ENCODE assay signal across 10 cellular contexts in the genomic region with DNA sequence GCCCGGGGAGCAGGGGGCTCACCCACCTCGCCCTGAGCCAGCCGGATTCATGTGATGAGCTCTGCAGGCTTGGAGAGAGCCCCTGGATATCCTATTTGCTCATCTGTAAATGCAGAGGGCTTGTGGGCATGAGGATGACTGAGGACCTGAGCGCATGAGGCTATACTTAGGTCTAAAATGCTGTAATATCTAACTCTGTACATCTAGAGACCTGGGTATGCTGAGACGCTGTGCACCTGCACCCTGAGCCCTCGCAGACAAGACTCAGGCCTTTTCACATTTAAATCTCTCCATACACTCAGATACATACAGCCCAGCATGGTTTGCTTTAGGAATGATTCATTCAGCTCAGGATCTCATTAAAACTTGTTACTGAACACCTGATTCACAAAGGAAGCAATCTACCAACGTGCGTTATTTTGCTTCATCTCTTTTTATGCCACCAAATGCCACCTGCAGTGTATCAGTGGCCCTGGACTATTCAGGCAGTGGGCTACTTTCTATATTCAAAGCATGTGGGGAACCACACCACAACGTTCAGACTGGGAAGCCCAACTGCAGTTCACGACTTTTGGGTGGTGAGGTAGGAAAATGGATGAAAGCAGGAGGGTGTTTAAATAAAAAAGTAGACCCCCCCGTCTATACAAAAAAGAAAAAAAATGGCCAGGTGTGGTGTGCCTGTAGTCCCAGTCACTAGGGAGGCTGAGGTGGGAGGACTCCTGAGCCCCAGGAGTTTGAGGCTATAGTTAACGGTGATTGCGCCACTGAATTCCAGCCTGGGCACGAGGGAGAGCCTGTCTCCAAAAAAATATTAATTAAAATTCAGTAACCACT. TPM values are rescaled to one million over a fixed set of nuclear protein-coding genes. Genes with fewer than 3 reads are reported as not detected.
A peak's percentile ranks its signal among the peaks of the same experiment; 100 is the strongest.
DNase-seq lines count a peak whose midpoint lies in the region; ATAC-seq and TF ChIP-seq lines count a peak whose summit lies in the region.
"Had no signal": no experiment of that assay in that cellular context is flagged by ENCODE, and none has a peak within 500 bp of the region (broad histone marks: within the 10 kb centered on the region; RNA-seq: fewer than 3 reads in every experiment).

No MANE protein-coding gene starts in this region.

- H3K27ac ChIP-seq in A673 (ENCODE audit: low read depth, low read length, poor library complexity, severe bottlenecking): peak overlapping the region; percentile 31
- H3K27ac ChIP-seq in Panc1 (ENCODE audit: low read length): peak overlapping the region; percentile 25; the same call in 1 of the 2 replicates
- H3K27ac ChIP-seq in esophagus muscularis mucosa (replicated peaks in 1 of 4): no peak overlapping the region

- BruUV-seq in A673 (replicated peaks; lab: Mats Ljungman, UMichigan): no TSS peak
- no TSS peak for BruUV-seq in Panc1 (replicated peaks; lab: Mats Ljungman, UMichigan)

- TF ChIP-seq CTCF in A673 (conservative IDR thresholded peaks at IDR 0.05; ENCODE audit: low read depth, low read length) (no peak), Panc1 (IDR thresholded peaks at IDR 0.05) (no peak), esophagus muscularis mucosa (IDR thresholded peaks at IDR 0.05) (no peak)

- no peak for DNase-seq in A673 (ENCODE audit: low spot score)
- DNase-seq in Panc1 (ENCODE audit: low read depth, low spot score): no peak
- no peak for DNase-seq in left colon
- no peak for DNase-seq in NCI-H82 (lab: John Stamatoyannopoulos, UW)
- no peak for DNase-seq in globus pallidus (ENCODE audit: low spot score)
- DNase-seq in esophagus muscularis mucosa (ENCODE audit: extremely low spot score): no peak
- DNase-seq: activated CD8-positive, alpha-beta memory T cell treated with anti-CD3 and anti-CD28 coated beads, Interleukin-2, amount 50 U/mL, for 48 hours; NCI-H2227 treated with DMSO at 0.1 percent for 48 hours had no signal

- H3K27me3 ChIP-seq in A673 (replicated peaks; ENCODE audit: insufficient read depth, low read depth, low read length, poor library complexity): no peaks in the 10 kb centered on the region
- H3K27me3 ChIP-seq in Panc1 (ENCODE audit: control insufficient read depth, insufficient read depth, low read length): no peaks in the 10 kb centered on the region
- H3K27me3 ChIP-seq in esophagus muscularis mucosa: no peaks in the 10 kb centered on the region

- POLR2A ChIA-PET in A673 (lab: Charles Lee; ENCODE audit: low non-redundant PET) (no interaction called here), Panc1 (lab: Charles Lee) (no interaction called here)

- 69% methylated on average over 13 of the region's 14 CpGs for WGBS in esophagus muscularis mucosa

- no peak for TF ChIP-seq POLR2A in esophagus muscularis mucosa (IDR thresholded peaks at IDR 0.05; ENCODE audit: low read depth)

- H3K9me3 ChIP-seq in A673 (ENCODE audit: low read depth, low read length, poor library complexity, severe bottlenecking): no peaks in the 10 kb centered on the region
- H3K9me3 ChIP-seq in Panc1 (ENCODE audit: control insufficient read depth, insufficient read depth, low read depth, low read length): no peaks in the 10 kb centered on the region
- H3K9me3 ChIP-seq in esophagus muscularis mucosa: no peaks in the 10 kb centered on the region

- ATAC-seq in GM21381 (IDR thresholded peaks at IDR 0.05; ENCODE audit: unreplicated experiment) (peak; percentile 40), Panc1 (peak; percentile 49; the same call in 1 of the 2 replicates), left colon (peak; percentile 8), HG03565 (IDR thresholded peaks at IDR 0.05; ENCODE audit: unreplicated experiment) (no peak)

- CTCF ChIA-PET in A673 (lab: Charles Lee) (no interaction called here), Panc1 (lab: Charles Lee) (interaction anchor here (0.5 to 1.0 kb wide), 2 partner anchors 57 to 182 kb away, joined by 3 to 7 read pairs; no protein-coding TSS in a partner anchor)

- H3K36me3 ChIP-seq in A673 (ENCODE audit: insufficient read depth, low read length, poor library complexity, severe bottlenecking) (no peaks in the 10 kb centered on the region), Panc1 (ENCODE audit: control insufficient read depth, insufficient read depth, low read length) (no peaks in the 10 kb centered on the region), esophagus muscularis mucosa (no peaks in the 10 kb centered on the region)

- H3K4me3 ChIP-seq in A673 (ENCODE audit: low read depth, low read length, poor library complexity, severe bottlenecking): no peak overlapping the region
- H3K4me3 ChIP-seq in Panc1 (ENCODE audit: low read depth in 2 of 2, low read length in 2 of 2): no peak overlapping the region
- H3K4me3 ChIP-seq in esophagus muscularis mucosa: no peak overlapping the region

- intact Hi-C loops in A673 (cut with micrococcal nuclease; ENCODE audit: unreplicated experiment): no loop called here
- intact Hi-C loops in Panc1 (cut with micrococcal nuclease; ENCODE audit: unreplicated experiment): loop anchor here (10.0 kb wide), 1 partner anchor 143 kb away; a partner anchor contains a TSS
- intact Hi-C loops in left colon (cut with DNase I, micrococcal nuclease): no loop called here
- intact Hi-C loops in esophagus muscularis mucosa (cut with DNase I): no loop called here

- H3K4me1 ChIP-seq in A673 (ENCODE audit: insufficient read depth, low read length, poor library complexity, severe bottlenecking) (peaks cover 37% of the 10 kb centered on the region), Panc1 (ENCODE audit: control insufficient read depth, insufficient read depth, low read length) (peaks cover 54% of the 10 kb centered on the region), esophagus muscularis mucosa (peaks cover 72 to 94% (median 90%) of the 10 kb centered on the region in 4 donors)

- TF ChIP-seq EP300 in esophagus muscularis mucosa (IDR thresholded peaks at IDR 0.05): no peak

- in situ Hi-C loops in Panc1 (cut with HindIII; ENCODE audit: low pct_unique_long_range_greater_than_20kb, low sequenced_read_pairs): no loop called here

RNA-seq across cellular contexts. Expression of a gene that starts 12.0 kb away (rescaled TPM):
- total RNA-seq in A673 (2021) (228 and 233 TPM in 2 replicates), Panc1 (2021; ENCODE audit: unreplicated experiment) (125 TPM), left colon (100 to 1,000 TPM; 119 to 123 TPM), esophagus muscularis mucosa (10 to 100 TPM; 67.9 to 84.7 (median 73.3) TPM)
- polyA plus RNA-seq in Panc1 (2012; ENCODE audit: insufficient read length): 66.1 TPM

Comparison
In these comparisons a context has a peak if more than half of its experiments do, and no peak if none do; other contexts are left out.
1. H3K27ac ChIP-seq: peak in A673 (single experiment) and Panc1 (single experiment); none in esophagus muscularis mucosa (0 of 4).